8 cellular contexts compared by ENCODE assay signal in the genomic region with DNA sequence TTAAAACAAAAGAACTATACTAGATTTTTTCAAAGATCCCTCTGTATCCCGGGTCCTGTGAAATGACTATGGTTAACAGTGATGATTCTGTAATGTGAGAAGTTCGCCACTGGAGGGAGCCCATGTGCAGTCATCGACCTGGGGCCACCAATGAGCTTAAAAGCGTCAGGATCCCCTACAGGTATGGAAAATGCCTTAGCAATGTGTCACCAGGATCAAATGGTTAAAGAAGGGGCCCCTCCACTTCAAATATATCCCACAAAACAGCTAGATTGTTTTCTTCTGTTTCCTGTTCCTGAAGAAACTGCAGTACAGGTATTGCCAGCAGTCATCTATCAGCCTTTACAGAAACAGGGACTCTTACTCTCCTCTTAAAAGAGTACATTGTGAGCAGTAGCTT. TPM values are rescaled to one million over a fixed set of nuclear protein-coding genes. Genes with fewer than 3 reads are reported as not detected.
A peak's percentile ranks its signal among the peaks of the same experiment; 100 is the strongest.
DNase-seq lines count a peak whose midpoint lies in the region; ATAC-seq lines count a peak whose summit lies in the region.

No MANE protein-coding gene starts in this region.

- H3K4me2 ChIP-seq in mesendoderm (ENCODE audit: low read length), result no peak overlapping the region

- H3K18ac ChIP-seq in mesendoderm (ENCODE audit: low read length), result no peak overlapping the region

- no peak overlapping the region for H3K27ac Mint-ChIP-seq in activated CD4-positive, alpha-beta memory T cell treated with anti-CD3 and anti-CD28 coated beads, Interleukin-2, amount 10 ng/mL, durations not matched to agents 7 days and 5 days

- WGBS in mesendoderm (ENCODE audit: extremely low coverage, insufficient coverage, low lambda C conversion rate), result no CpG with 5 or more reads among the region's 4 CpGs

- CTCF ChIA-PET in activated CD4-positive, alpha-beta memory T cell treated with anti-CD3 and anti-CD28 coated beads, Interleukin-2, amount 10 ng/mL, durations not matched to agents 7 days and 5 days (lab: Charles Lee), result interaction anchor here (0.6 to 3.6 kb wide), 48 partner anchors 9 to 455 kb away, joined by 3 to 63 read pairs (median 4); partner anchors contain the start of genes CHN1 and CHRNA1

- no peaks in the 10 kb centered on the region for H3K9me3 ChIP-seq in effector memory CD4-positive, alpha-beta T cell (ENCODE audit: control insufficient read depth, low read length)

- no peaks in the 10 kb centered on the region for H3K36me3 Mint-ChIP-seq in activated CD4-positive, alpha-beta memory T cell treated with anti-CD3 and anti-CD28 coated beads, Interleukin-2, amount 10 ng/mL, durations not matched to agents 7 days and 5 days (ENCODE audit: low read depth)

- H2BK5ac ChIP-seq in mesendoderm (ENCODE audit: low read length), result peak overlapping the region; percentile 69

- no peak overlapping the region for H3K4me3 Mint-ChIP-seq in activated CD4-positive, alpha-beta memory T cell treated with anti-CD3 and anti-CD28 coated beads, Interleukin-2, amount 10 ng/mL, durations not matched to agents 7 days and 5 days

- H4K8ac ChIP-seq in mesendoderm (ENCODE audit: low read depth, low read length), result no peak overlapping the region

- POLR2A ChIA-PET in activated CD4-positive, alpha-beta memory T cell treated with anti-CD3 and anti-CD28 coated beads, Interleukin-2, amount 10 ng/mL, durations not matched to agents 7 days and 5 days (lab: Charles Lee), result interaction anchor here (0.9 to 1.6 kb wide), 4 partner anchors 23 to 289 kb away, joined by 3 read pairs; no protein-coding TSS in a partner anchor

- no peaks in the 10 kb centered on the region for H3K79me1 ChIP-seq in mesendoderm (ENCODE audit: low read length)

- no peak overlapping the region for H4K5ac ChIP-seq in mesendoderm (ENCODE audit: low read length)

- peaks cover 18% of the 10 kb centered on the region for H3K4me1 ChIP-seq in effector memory CD4-positive, alpha-beta T cell (ENCODE audit: control insufficient read depth, insufficient read depth, low read length, poor library complexity, severe bottlenecking)
- peaks cover 6% of the 10 kb centered on the region for H3K4me1 ChIP-seq in mesendoderm (ENCODE audit: control insufficient read depth, low read depth, low read length)

- peak overlapping the region; percentile 37 for H3K9ac ChIP-seq in mesendoderm (ENCODE audit: low read length)

- no peak overlapping the region for H3K23ac ChIP-seq in mesendoderm (ENCODE audit: low read length)

- no peak overlapping the region for H2AK5ac ChIP-seq in mesendoderm (ENCODE audit: low read length)

- no peak overlapping the region for H3K4me3 ChIP-seq in effector memory CD4-positive, alpha-beta T cell (ENCODE audit: insufficient read depth, low read depth, low read length, poor library complexity, severe bottlenecking)
- H3K4me3 ChIP-seq in mesendoderm (ENCODE audit: low read length), result no peak overlapping the region

- H3K56ac ChIP-seq in mesendoderm (ENCODE audit: low read length), result peak overlapping the region; percentile 75

- H3K27me3 ChIP-seq in effector memory CD4-positive, alpha-beta T cell (replicated peaks; ENCODE audit: control insufficient read depth, insufficient read depth, low read length, poor library complexity, severe bottlenecking), result no peaks in the 10 kb centered on the region
- no peaks in the 10 kb centered on the region for H3K27me3 ChIP-seq in mesendoderm (ENCODE audit: insufficient read depth, low read length, poor library complexity)

- DNase-seq in DMS153 (lab: John Stamatoyannopoulos, UW), result peak; percentile 27
- peak; percentile 64 for DNase-seq in NCI-H460 (ENCODE audit: extremely low read depth, low read depth)
- DNase-seq in activated CD4-positive, alpha-beta memory T cell treated with anti-CD3 and anti-CD28 coated beads, Interleukin-2, amount 10 ng/mL, durations not matched to agents 7 days and 5 days, result peak; percentile 75
- DNase-seq in effector memory CD4-positive, alpha-beta T cell, result peak; percentile 38 to 54 (median 42)
- peak; percentile 95 for DNase-seq in mesendoderm
- DNase-seq in stimulated activated CD8-positive, alpha-beta memory T cell treated with anti-CD3 and anti-CD28 coated beads, Interleukin-7, amount 100 ng/mL, for 1 hour (ENCODE audit: low read depth in 2 of 2), result peak; percentile 40 to 52

- H3K4ac ChIP-seq in mesendoderm (ENCODE audit: low read depth, low read length), result no peak overlapping the region

- ATAC-seq in HG02852 (IDR thresholded peaks at IDR 0.05; ENCODE audit: unreplicated experiment) (peak; percentile 41), GM19351 (IDR thresholded peaks at IDR 0.05; ENCODE audit: unreplicated experiment) (no peak)

- H3K27me3 Mint-ChIP-seq in activated CD4-positive, alpha-beta memory T cell treated with anti-CD3 and anti-CD28 coated beads, Interleukin-2, amount 10 ng/mL, durations not matched to agents 7 days and 5 days, result peaks cover 20% of the 10 kb centered on the region

- no peaks in the 10 kb centered on the region for H3K79me2 ChIP-seq in mesendoderm (ENCODE audit: control insufficient read depth, insufficient read depth, low read length)

- no peaks in the 10 kb centered on the region for H3K36me3 ChIP-seq in effector memory CD4-positive, alpha-beta T cell (ENCODE audit: control insufficient read depth, insufficient read depth, low read length)
- no peaks in the 10 kb centered on the region for H3K36me3 ChIP-seq in mesendoderm (ENCODE audit: control insufficient read depth, insufficient read depth, low read length)

- no peaks in the 10 kb centered on the region for H3K9me3 Mint-ChIP-seq in activated CD4-positive, alpha-beta memory T cell treated with anti-CD3 and anti-CD28 coated beads, Interleukin-2, amount 10 ng/mL, durations not matched to agents 7 days and 5 days

- no peak overlapping the region for H2BK120ac ChIP-seq in mesendoderm (ENCODE audit: low read depth, low read length)

- no peak overlapping the region for H2BK15ac ChIP-seq in mesendoderm (replicated peaks; ENCODE audit: low read depth)

- no peak overlapping the region for H3K27ac ChIP-seq in effector memory CD4-positive, alpha-beta T cell (ENCODE audit: insufficient read depth, low read length, poor library complexity, severe bottlenecking)
- H3K27ac ChIP-seq in mesendoderm (ENCODE audit: low read depth, low read length), result peak overlapping the region; percentile 47

- H3K4me1 Mint-ChIP-seq in activated CD4-positive, alpha-beta memory T cell treated with anti-CD3 and anti-CD28 coated beads, Interleukin-2, amount 10 ng/mL, durations not matched to agents 7 days and 5 days, result peaks cover 42% of the 10 kb centered on the region

RNA-seq across cellular contexts. Expression of gene CHRNA1, which starts 15.3 kb away (rescaled TPM):
- not detected in 2 replicates for total RNA-seq in NCI-H460 (2014; rRNA removed; shearing (Covaris generic))
- polyA plus RNA-seq in NCI-H460 (2014; cell fraction: nucleus; rRNA removed), result not detected in 2 replicates
- total RNA-seq in activated CD4-positive, alpha-beta memory T cell treated with anti-CD3 and anti-CD28 coated beads, Interleukin-2, amount 10 ng/mL, durations not matched to agents 7 days and 5 days, result not detected
- polyA plus RNA-seq in mesendoderm (2013, experiment 1 of 2), result 5.7 TPM
- polyA plus RNA-seq in mesendoderm (2013, experiment 2 of 2), result 5.2 TPM

Comparison
In these comparisons a context has a peak if more than half of its experiments do, and no peak if none do; other contexts are left out.
1. DNase-seq: peak in every context shown above with its lines; median percentile 95 in mesendoderm; 75 in activated CD4-positive, alpha-beta memory T cell treated with anti-CD3 and anti-CD28 coated beads, Interleukin-2, amount 10 ng/mL, durations not matched to agents 7 days and 5 days; 64 in NCI-H460; 46 in stimulated activated CD8-positive, alpha-beta memory T cell treated with anti-CD3 and anti-CD28 coated beads, Interleukin-7, amount 100 ng/mL, for 1 hour; 42 in effector memory CD4-positive, alpha-beta T cell; 27 in DMS153.